ENCODE assay signal across 10 cellular contexts in the genomic region with DNA sequence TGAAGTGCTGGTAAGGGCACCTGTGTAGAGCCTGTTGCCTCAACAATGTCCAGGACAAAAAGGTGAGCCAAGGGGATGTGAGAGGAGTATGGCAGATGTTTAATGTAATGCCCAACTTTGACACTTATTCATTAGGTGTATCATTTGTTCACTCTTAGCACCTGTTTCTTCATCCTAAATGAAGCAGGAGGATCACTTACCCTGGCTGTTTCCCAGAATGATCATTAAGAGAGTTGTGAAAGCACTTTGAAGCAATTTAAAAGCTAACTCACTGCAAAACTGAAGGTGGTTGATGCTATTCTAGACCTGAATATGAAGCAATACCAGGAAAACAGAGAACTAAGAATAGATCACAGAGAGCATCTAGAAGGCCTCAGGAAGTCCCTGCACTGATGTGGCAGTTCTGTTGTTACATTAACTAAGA. TPM values are rescaled to one million over a fixed set of nuclear protein-coding genes. Genes with fewer than 3 reads are reported as not detected.
DNase-seq lines count a peak whose midpoint lies in the region; ATAC-seq and TF ChIP-seq lines count a peak whose summit lies in the region.
"Had no signal": no experiment of that assay in that cellular context is flagged by ENCODE, and none has a peak within 500 bp of the region (broad histone marks: within the 10 kb centered on the region; RNA-seq: fewer than 3 reads in every experiment).

No MANE protein-coding gene starts in this region.

- H3K27ac Mint-ChIP-seq in CD14-positive monocyte = peak overlapping the region; percentile 38 to 94 (median 77)

- peak; percentile 82 for ATAC-seq in GM18909 (IDR thresholded peaks at IDR 0.05; ENCODE audit: poor library complexity, unreplicated experiment)
- ATAC-seq in HG02973 (IDR thresholded peaks at IDR 0.05; ENCODE audit: unreplicated experiment) = peak; percentile 71

- H3K36me3 Mint-ChIP-seq in CD14-positive monocyte = no peaks in the 10 kb centered on the region

- no peak for TF ChIP-seq CTCF in CD14-positive monocyte (IDR thresholded peaks at IDR 0.05)

- intact Hi-C loops in CD14-positive monocyte (cut with micrococcal nuclease) = no loop called here

- peaks cover 44% of the 10 kb centered on the region for H3K4me1 Mint-ChIP-seq in CD14-positive monocyte
- H3K4me1 Mint-ChIP-seq: neural crest cell had no signal

- DNase-seq in CD14-positive monocyte (ENCODE audit: low spot score) = no peak
- DNase-seq in RPMI8226 = peak; percentile 58
- DNase-seq in KG1 (lab: John Stamatoyannopoulos, UW) = no peak
- no peak for DNase-seq in NCI-H446 treated with DMSO at 0.1 percent for 48 hours (lab: John Stamatoyannopoulos, UW)
- no peak for DNase-seq in RKO (ENCODE audit: low spot score)
- no peak for DNase-seq in OCI-M2 (lab: John Stamatoyannopoulos, UW; ENCODE audit: unreplicated experiment)
- DNase-seq: DMS79 treated with DMSO at 0.1 percent for 48 hours had no signal

- H3K9me3 Mint-ChIP-seq in CD14-positive monocyte = peaks cover 0 to 9% (median 3%) of the 10 kb centered on the region in 7 donors

- H3K4me3 Mint-ChIP-seq in CD14-positive monocyte = no peak overlapping the region
- H3K4me3 Mint-ChIP-seq: neural crest cell had no signal

- peaks cover 0 to 3% (median 0%) of the 10 kb centered on the region in 3 donors for H3K27me3 Mint-ChIP-seq in CD14-positive monocyte (ENCODE audit: low read depth in 3 of 3)

RNA-seq across cellular contexts. Expression of a gene that starts 3.4 kb away (rescaled TPM):
- under 1 TPM in 1 of 2 donors, not detected in 1; 0.13 TPM for polyA plus RNA-seq in CD14-positive monocyte
